ENCODE assay signal across 1 cellular context in genomic region chr3:14324224-14324944, GRCh38.
TF ChIP-seq lines count a peak whose summit lies in the region.

No MANE protein-coding gene starts in this region.

TF ChIP-seq in SK-N-SH, 30 proteins besides CTCF, POLR2A, EP300 and RAD21 (continued from another document):
- TF ChIP-seq USF2 (IDR thresholded peaks at IDR 0.05; ENCODE audit: borderline replicate concordance, low read depth, low read length) (no peak), GABPA (IDR thresholded peaks at IDR 0.05; ENCODE audit: low read depth) (no peak), TCF12 (IDR thresholded peaks at IDR 0.05) (no peak), GATA2 (CRISPR knock-in tag; IDR thresholded peaks at IDR 0.05) (no peak), NFIC (IDR thresholded peaks at IDR 0.05; ENCODE audit: borderline replicate concordance) (no peak)
- TF ChIP-seq, protein P1, sequence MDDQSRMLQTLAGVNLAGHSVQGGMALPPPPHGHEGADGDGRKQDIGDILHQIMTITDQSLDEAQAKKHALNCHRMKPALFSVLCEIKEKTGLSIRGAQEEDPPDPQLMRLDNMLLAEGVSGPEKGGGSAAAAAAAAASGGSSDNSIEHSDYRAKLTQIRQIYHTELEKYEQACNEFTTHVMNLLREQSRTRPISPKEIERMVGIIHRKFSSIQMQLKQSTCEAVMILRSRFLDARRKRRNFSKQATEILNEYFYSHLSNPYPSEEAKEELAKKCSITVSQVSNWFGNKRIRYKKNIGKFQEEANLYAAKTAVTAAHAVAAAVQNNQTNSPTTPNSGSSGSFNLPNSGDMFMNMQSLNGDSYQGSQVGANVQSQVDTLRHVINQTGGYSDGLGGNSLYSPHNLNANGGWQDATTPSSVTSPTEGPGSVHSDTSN (IDR thresholded peaks at IDR 0.05): no peak
